1 cellular context compared by ENCODE assay signal in the genomic region with DNA sequence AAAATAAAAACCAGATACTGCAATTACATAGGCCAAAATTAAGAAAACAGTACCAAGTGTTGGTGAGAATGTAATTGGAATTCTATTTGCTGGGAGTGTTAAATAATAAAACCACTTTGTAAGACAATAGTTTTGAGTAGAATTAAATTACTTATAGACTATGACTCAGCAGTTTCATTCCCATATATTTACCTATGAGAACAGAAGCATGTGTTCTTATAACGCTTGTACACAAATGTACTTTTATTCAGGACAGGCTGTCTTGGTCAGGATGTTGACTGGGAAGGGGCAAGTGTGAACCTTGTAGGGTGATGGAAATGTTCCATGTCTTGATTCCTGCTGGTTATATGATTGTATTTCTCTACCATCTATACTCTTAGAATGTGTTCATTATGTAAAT.
TF ChIP-seq lines count a peak whose summit lies in the region.

No MANE protein-coding gene starts in this region.

TF ChIP-seq in IMR-90, 13 proteins besides CTCF, POLR2A, EP300 and RAD21:
- TF ChIP-seq MAFK (IDR thresholded peaks at IDR 0.05; ENCODE audit: low read depth, low read length) (peak; percentile 76), MAZ (IDR thresholded peaks at IDR 0.05; ENCODE audit: borderline replicate concordance, low read depth, low read length) (no peak), ELK1 (IDR thresholded peaks at IDR 0.05; ENCODE audit: borderline replicate concordance, low read depth, low read length) (no peak), NFE2L2 (IDR thresholded peaks at IDR 0.05; ENCODE audit: low read depth, low read length) (peak; percentile 96), FOS (IDR thresholded peaks at IDR 0.05; ENCODE audit: low read depth, low read length) (no peak), RFX5 (IDR thresholded peaks at IDR 0.05; ENCODE audit: low read depth, low read length) (no peak)
